In genomic region chr20:25623736-25624499, GRCh38 we compare ENCODE assay signal across 8 cellular contexts. TPM values are rescaled to one million over a fixed set of nuclear protein-coding genes. Genes with fewer than 3 reads are reported as not detected.
DNase-seq lines count a peak whose midpoint lies in the region; ATAC-seq and TF ChIP-seq lines count a peak whose summit lies in the region.

NANP (minus strand) TSS chr20:25624014; CDS start chr20:25623948, 66 bp downstream.

- peak within 1 kb of the TSS; percentile 81 for H3K4me3 ChIP-seq in GM23338
- peak within 1 kb of the TSS; percentile 85 for H3K4me3 ChIP-seq in fibroblast of mammary gland (ENCODE audit: control insufficient read depth, low read depth, low read length)

- ATAC-seq in GM23338, result peak; percentile 80
- ATAC-seq in naive thymus-derived CD8-positive, alpha-beta T cell, result peak; percentile 81 to 86
- peak; percentile 86 to 87 for ATAC-seq in stimulated activated naive B cell treated with anti-CD40 and anti-IgM and Interleukin-4, amounts not matched to agents 10 μg/mL and 1 μg/mL and 100 μg/mL, for 72 hours (replicated peaks)

- H3K4me2 ChIP-seq in GM23338, result peak within 1 kb of the TSS; percentile 95

- DNase-seq in EL (peak; percentile 99), GM23338 (ENCODE audit: low spot score) (peak; percentile 95), Kasumi-1 (lab: John Stamatoyannopoulos, UW) (peak; percentile 92 to 97), RKO (ENCODE audit: low spot score) (peak; percentile 98), fibroblast of mammary gland (ENCODE audit: low read depth) (peak; percentile 97)
- DNase-seq in activated T-helper 1 cell treated with anti-CD3 and anti-CD28 coated beads, Interleukin-2, amount 50 U/mL, for 16 hours (ENCODE audit: low read depth in 1 of 2, low spot score in 1 of 2), result peak; percentile 45 to 72
- peak; percentile 67 to 88 (median 77) for DNase-seq in naive thymus-derived CD8-positive, alpha-beta T cell
- DNase-seq in stimulated activated naive B cell treated with anti-CD40 and anti-IgM and Interleukin-4, amounts not matched to agents 10 μg/mL and 1 μg/mL and 100 μg/mL, for 72 hours, result peak; percentile 96

- H3K27ac Mint-ChIP-seq in GM23338, result peak within 1 kb of the TSS; percentile 88
- H3K27ac Mint-ChIP-seq in naive thymus-derived CD8-positive, alpha-beta T cell, result peak within 1 kb of the TSS; percentile 82 to 96 (median 94)
- peak within 1 kb of the TSS; percentile 96 for H3K27ac Mint-ChIP-seq in stimulated activated naive B cell treated with anti-CD40 and anti-IgM and Interleukin-4, amounts not matched to agents 10 μg/mL and 1 μg/mL and 100 μg/mL, for 72 hours

- H3K4me3 Mint-ChIP-seq in GM23338, result peak within 1 kb of the TSS; percentile 81
- peak within 1 kb of the TSS; percentile 82 to 98 (median 95) for H3K4me3 Mint-ChIP-seq in naive thymus-derived CD8-positive, alpha-beta T cell
- H3K4me3 Mint-ChIP-seq in stimulated activated naive B cell treated with anti-CD40 and anti-IgM and Interleukin-4, amounts not matched to agents 10 μg/mL and 1 μg/mL and 100 μg/mL, for 72 hours, result peak within 1 kb of the TSS; percentile 91

- peak within 1 kb of the TSS; percentile 87; the same call in 1 of the 2 replicates for H3K27ac ChIP-seq in GM23338 (ENCODE audit: low read depth)

- no peaks in the 10 kb centered on the region; the same call in 1 of the 2 replicates for H4K20me1 ChIP-seq in GM23338 (replicated peaks; ENCODE audit: insufficient read depth)

- H2AFZ ChIP-seq in GM23338, result peak within 1 kb of the TSS; percentile 99

- no peaks in the 10 kb centered on the region for H3K36me3 ChIP-seq in GM23338 (ENCODE audit: insufficient read depth)

- H3K4me1 Mint-ChIP-seq in GM23338, result peaks cover 39% of the 10 kb centered on the region
- peaks cover 18 to 23% (median 20%) of the 10 kb centered on the region in 4 donors for H3K4me1 Mint-ChIP-seq in naive thymus-derived CD8-positive, alpha-beta T cell
- H3K4me1 Mint-ChIP-seq in stimulated activated naive B cell treated with anti-CD40 and anti-IgM and Interleukin-4, amounts not matched to agents 10 μg/mL and 1 μg/mL and 100 μg/mL, for 72 hours, result peaks cover 23 to 32% of the 10 kb centered on the region in 2 donors

- peaks cover 15% of the 10 kb centered on the region for H3K9me3 Mint-ChIP-seq in GM23338
- H3K9me3 Mint-ChIP-seq in naive thymus-derived CD8-positive, alpha-beta T cell, result peaks cover 0 to 2% (median 0%) of the 10 kb centered on the region in 9 donors
- peaks cover 4 to 9% of the 10 kb centered on the region in 2 donors for H3K9me3 Mint-ChIP-seq in stimulated activated naive B cell treated with anti-CD40 and anti-IgM and Interleukin-4, amounts not matched to agents 10 μg/mL and 1 μg/mL and 100 μg/mL, for 72 hours

- H3K79me2 ChIP-seq in GM23338 (replicated peaks; ENCODE audit: insufficient read depth), result peaks cover 37% of the 10 kb centered on the region

- H3K27me3 Mint-ChIP-seq in GM23338 (ENCODE audit: insufficient read depth, low read depth, poor library complexity), result peaks cover 18% of the 10 kb centered on the region
- H3K27me3 Mint-ChIP-seq in naive thymus-derived CD8-positive, alpha-beta T cell, result no peaks in the 10 kb centered on the region
- no peaks in the 10 kb centered on the region for H3K27me3 Mint-ChIP-seq in stimulated activated naive B cell treated with anti-CD40 and anti-IgM and Interleukin-4, amounts not matched to agents 10 μg/mL and 1 μg/mL and 100 μg/mL, for 72 hours

- TF ChIP-seq CTCF in GM23338 (conservative IDR thresholded peaks at IDR 0.05; ENCODE audit: low read depth in 2 of 2) (no peak), fibroblast of mammary gland (conservative IDR thresholded peaks at IDR 0.05; ENCODE audit: control insufficient read depth, insufficient read depth, low read depth, low read length) (no peak)

- POLR2A ChIA-PET in naive thymus-derived CD8-positive, alpha-beta T cell (lab: Charles Lee), result no interaction called here

- H3K36me3 Mint-ChIP-seq in GM23338 (ENCODE audit: low read depth), result peaks cover 20% of the 10 kb centered on the region
- H3K36me3 Mint-ChIP-seq in naive thymus-derived CD8-positive, alpha-beta T cell, result peaks cover 0 to 5% (median 2%) of the 10 kb centered on the region in 3 donors
- peaks cover 8 to 22% of the 10 kb centered on the region in 2 donors for H3K36me3 Mint-ChIP-seq in stimulated activated naive B cell treated with anti-CD40 and anti-IgM and Interleukin-4, amounts not matched to agents 10 μg/mL and 1 μg/mL and 100 μg/mL, for 72 hours

- H3K9me2 ChIP-seq in GM23338 (ENCODE audit: insufficient read depth), result no peaks in the 10 kb centered on the region

- H3K27me3 ChIP-seq in GM23338 (ENCODE audit: insufficient read depth), result peaks cover 27% of the 10 kb centered on the region

- H3F3A ChIP-seq in GM23338 (replicated peaks; ENCODE audit: low read depth), result peaks cover 2% of the 10 kb centered on the region; the same call in 1 of the 2 replicates

- peaks cover 31% of the 10 kb centered on the region for H3K4me1 ChIP-seq in GM23338 (ENCODE audit: insufficient read depth)

TF ChIP-seq in GM23338, 12 proteins besides CTCF, POLR2A, EP300 and RAD21:
- peak; percentile 51 for TF ChIP-seq POLR2AphosphoS5 (IDR thresholded peaks at IDR 0.05; ENCODE audit: low read depth)
- TF ChIP-seq NANOG (IDR thresholded peaks at IDR 0.05; ENCODE audit: borderline replicate concordance), result no peak

RNA-seq across cellular contexts. Expression of gene NANP, which starts in this region (rescaled TPM):
- total RNA-seq in GM23338 (2014; rRNA removed; shearing (Covaris generic)), result 5.8 and 7.6 TPM in 2 replicates
- 3.2 and 3.9 TPM in 2 replicates for polyA plus RNA-seq in GM23338 (2016; fragmentation: Nextera tagmentation; extraction: Ambion mirVana)
- total RNA-seq in naive thymus-derived CD8-positive, alpha-beta T cell, result 1 to 10 TPM; 1.3 to 1.6 TPM
- polyA plus RNA-seq in naive thymus-derived CD8-positive, alpha-beta T cell, result under 1 TPM; 0.41 to 0.97 (median 0.80) TPM

Comparison
In these comparisons a context has a peak if more than half of its experiments do, and no peak if none do; other contexts are left out.
1. Peak in every context shown above with its lines: DNase-seq, ATAC-seq, H3K4me3 ChIP-seq and H3K27ac ChIP-seq.